In the genomic region with DNA sequence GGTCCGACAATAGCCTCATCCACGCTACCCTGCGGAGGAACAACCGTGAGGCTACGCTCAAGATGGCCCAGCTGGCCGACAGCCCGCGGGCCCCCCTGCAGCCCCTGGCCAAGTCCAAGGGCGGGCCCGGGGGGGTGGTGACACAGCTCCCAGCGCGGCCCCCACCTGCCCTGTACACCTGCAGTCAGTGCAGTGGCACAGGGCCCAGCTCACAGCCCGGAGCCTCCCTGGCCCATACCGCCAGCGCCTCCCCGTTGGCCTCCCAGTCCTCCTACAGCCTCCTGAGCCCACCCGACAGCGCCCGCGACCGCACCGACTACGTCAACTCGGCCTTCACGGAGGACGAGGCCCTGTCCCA, we compare ENCODE assay signal across 16 cellular contexts. TPM values are rescaled to one million over a fixed set of nuclear protein-coding genes. Genes with fewer than 3 reads are reported as not detected.
DNase-seq lines count a peak whose midpoint lies in the region; ATAC-seq, FAIRE-seq and TF ChIP-seq lines count a peak whose summit lies in the region.
"Had no signal": no experiment of that assay in that cellular context is flagged by ENCODE, and none has a peak within 500 bp of the region (broad histone marks: within the 10 kb centered on the region; RNA-seq: fewer than 3 reads in every experiment).

No MANE protein-coding gene starts in this region.

- H4K20me1 ChIP-seq in K562 (replicated peaks; ENCODE audit: control insufficient read depth, insufficient read depth, low read length): no peaks in the 10 kb centered on the region
- H4K20me1 ChIP-seq in HepG2 (ENCODE audit: insufficient read depth, low read length): no peaks in the 10 kb centered on the region

- H3K4me3 Mint-ChIP-seq in immature natural killer cell: no peak overlapping the region
- H3K4me3 Mint-ChIP-seq: B cell; CD4-positive, alpha-beta T cell had no signal

- no peak overlapping the region for H3K4me2 ChIP-seq in K562 (ENCODE audit: insufficient read depth, low read length)
- H3K4me2 ChIP-seq in HepG2 (ENCODE audit: low read depth, low read length): no peak overlapping the region
- H3K4me2 ChIP-seq in trophoblast cell (ENCODE audit: low read length): no peak overlapping the region

- H3K79me2 ChIP-seq in K562 (ENCODE audit: control insufficient read depth, insufficient read depth, low read length) (no peaks in the 10 kb centered on the region), HepG2 (ENCODE audit: insufficient read depth, low read length) (no peaks in the 10 kb centered on the region), trophoblast cell (ENCODE audit: control insufficient read depth, insufficient read depth, low read length, poor library complexity) (no peaks in the 10 kb centered on the region)

- TF ChIP-seq CTCF in K562 (IDR thresholded peaks at IDR 0.05 in 2 of 3, conservative IDR thresholded peaks at IDR 0.05 in 1 of 3; ENCODE audit: insufficient read depth in 2 of 3, low read depth in 1 of 3, low read length in 3 of 3) (no peak), HepG2 (CRISPR knock-in tag; IDR thresholded peaks at IDR 0.05) (no peak)

- H2AK5ac ChIP-seq in trophoblast cell (ENCODE audit: low read length): no peak overlapping the region

- no peak for ATAC-seq in K562
- ATAC-seq in HepG2: peak; percentile 8; the same call in 2 of the 3 replicates
- ATAC-seq: GM12878, HCT116 had no signal

- TF ChIP-seq RAD21 in K562 (CRISPR knock-in tag; conservative IDR thresholded peaks at IDR 0.05 in 1 of 2, IDR thresholded peaks at IDR 0.05 in 1 of 2): no peak
- no peak for TF ChIP-seq RAD21 in HepG2 (CRISPR knock-in tag; IDR thresholded peaks at IDR 0.05)

- H2BK120ac ChIP-seq in trophoblast cell (ENCODE audit: insufficient read depth, low read length, poor library complexity): no peak overlapping the region

- 93% methylated on average over 21 of the region's 26 CpGs for WGBS in K562 (ENCODE audit: insufficient coverage, low coverage, missing lambda C conversion rate)
- WGBS in HepG2 (ENCODE audit: low lambda C conversion rate): over 99% methylated on average over 13 of the region's 26 CpGs
- WGBS in trophoblast cell (ENCODE audit: extremely low coverage, insufficient coverage, insufficient read length): no CpG with 5 or more reads among the region's 26 CpGs

- peaks cover 25 to 47% (median 37%) of the 10 kb centered on the region in 3 donors for H3K36me3 Mint-ChIP-seq in immature natural killer cell

- H3K9me1 ChIP-seq in K562 (ENCODE audit: control insufficient read depth, insufficient read depth, low read length): no peaks in the 10 kb centered on the region

- DNase-seq in K562 (ENCODE audit: extremely low read depth in 1 of 4, low spot score in 3 of 4) (no peak), HepG2 (ENCODE audit: low spot score) (no peak), trophoblast cell (no peak), ureter (ENCODE audit: low spot score) (peak; percentile 40), LoVo (ENCODE audit: low spot score) (no peak), immature natural killer cell (no peak), head of caudate nucleus (no peak)
- DNase-seq: C1 segment of cervical spinal cord; CD4-positive, alpha-beta T cell; DMS79 had no signal

- no TSS peak for BruUV-seq in K562 (replicated peaks; lab: Mats Ljungman, UMichigan)
- no TSS peak for BruUV-seq in HepG2 (replicated peaks; lab: Mats Ljungman, UMichigan)

- no peak overlapping the region for H3K14ac ChIP-seq in trophoblast cell (ENCODE audit: low read length)

- H3K18ac ChIP-seq in trophoblast cell (ENCODE audit: low read length): no peak overlapping the region

- in situ Hi-C loops in K562 (cut with MboI) (no loop called here), HepG2 (cut with HindIII; ENCODE audit: extremely low pct_ligation_motif_present, low pct_unique_long_range_greater_than_20kb) (loop anchor here (25.0 kb wide), 1 partner anchor 290 kb away; no protein-coding TSS in a partner anchor)

- no peak overlapping the region for H3K27ac ChIP-seq in K562 (ENCODE audit: extremely low read depth, low read depth, low read length)
- H3K27ac ChIP-seq in HepG2 (ENCODE audit: extremely low read length, insufficient read depth, low read length): no peak overlapping the region
- no peak overlapping the region for H3K27ac ChIP-seq in trophoblast cell (ENCODE audit: low read depth, low read length)
- H3K27ac ChIP-seq: HL-60 had no signal

- H3K36me3 ChIP-seq in K562 (ENCODE audit: control insufficient read depth, insufficient read depth, low read length) (peaks cover 34% of the 10 kb centered on the region), HepG2 (replicated peaks in 1 of 2; ENCODE audit: control insufficient read depth in 1 of 2, insufficient read depth in 2 of 2, low read length in 2 of 2) (peaks cover 33 to 66% of the 10 kb centered on the region in 2 experiments), trophoblast cell (ENCODE audit: control insufficient read depth in 1 of 2, insufficient read depth in 2 of 2, low read length in 2 of 2) (peaks cover 48 to 62% of the 10 kb centered on the region in 2 experiments)

- H3K27ac Mint-ChIP-seq in immature natural killer cell: no peak overlapping the region
- H3K27ac Mint-ChIP-seq: B cell; CD4-positive, alpha-beta T cell had no signal

- peaks cover 2 to 4% of the 10 kb centered on the region in 2 donors for H3K4me1 Mint-ChIP-seq in immature natural killer cell

- POLR2A ChIA-PET in K562 (lab: Yijun Ruan, JAX) (no interaction called here), HepG2 (lab: Yijun Ruan, JAX) (no interaction called here)

- no peaks in the 10 kb centered on the region for H3K27me3 ChIP-seq in K562 (ENCODE audit: control insufficient read depth in 2 of 2, insufficient read depth in 2 of 2, low read length in 2 of 2)
- H3K27me3 ChIP-seq in HepG2 (ENCODE audit: control insufficient read depth in 1 of 2, insufficient read depth in 2 of 2, low read length in 2 of 2): no peaks in the 10 kb centered on the region
- no peaks in the 10 kb centered on the region for H3K27me3 ChIP-seq in trophoblast cell (ENCODE audit: insufficient read depth, low read length)

- H3K4me1 ChIP-seq in K562 (replicated peaks in 1 of 2; ENCODE audit: control insufficient read depth in 2 of 2, insufficient read depth in 2 of 2, low read length in 2 of 2) (peaks cover 0 to 4% of the 10 kb centered on the region in 2 experiments; a peak in 2 of 5 replicates), HepG2 (ENCODE audit: insufficient read depth, low read length) (no peaks in the 10 kb centered on the region), trophoblast cell (ENCODE audit: control insufficient read depth in 1 of 2, insufficient read depth in 2 of 2, low read length in 2 of 2) (no peaks in the 10 kb centered on the region)

- H3K79me1 ChIP-seq in trophoblast cell (ENCODE audit: low read length): no peaks in the 10 kb centered on the region

- H4K12ac ChIP-seq in trophoblast cell (ENCODE audit: low read depth, low read length): no peak overlapping the region

- H2BK5ac ChIP-seq in trophoblast cell (ENCODE audit: low read depth, low read length, poor library complexity): no peak overlapping the region

- TF ChIP-seq POLR2A in K562 (conservative IDR thresholded peaks at IDR 0.05) (no peak), HepG2 (IDR thresholded peaks at IDR 0.05; ENCODE audit: insufficient read depth in 1 of 2, low read depth in 2 of 2, low read length in 2 of 2) (no peak)

- TF ChIP-seq EP300 in K562 (IDR thresholded peaks at IDR 0.05; ENCODE audit: low read length) (no peak), HepG2 (IDR thresholded peaks at IDR 0.05; ENCODE audit: low read depth in 2 of 2, low read length in 2 of 2) (no peak), HepG2 (CRISPR knock-in tag; IDR thresholded peaks at IDR 0.05; ENCODE audit: borderline replicate concordance) (no peak)

- H4K8ac ChIP-seq in trophoblast cell (ENCODE audit: low read depth, low read length): no peak overlapping the region

- H3K9me3 ChIP-seq in K562 (replicated peaks; ENCODE audit: control insufficient read depth, insufficient read depth, low read depth, low read length) (no peaks in the 10 kb centered on the region), HepG2 (ENCODE audit: low read length) (no peaks in the 10 kb centered on the region), trophoblast cell (ENCODE audit: insufficient read depth, low read depth, low read length) (no peaks in the 10 kb centered on the region)

- H3K9me3 Mint-ChIP-seq in immature natural killer cell: no peaks in the 10 kb centered on the region
- H3K9me3 Mint-ChIP-seq: CD4-positive, alpha-beta T cell had no signal

- FAIRE-seq in K562 (lab: Jason Lieb, UNC): no peak
- no peak for FAIRE-seq in HepG2 (lab: Jason Lieb, UNC)
- FAIRE-seq: A204.1, GM12878, GM18507 had no signal

- no peak overlapping the region for H4K91ac ChIP-seq in trophoblast cell (ENCODE audit: low read depth, low read length)

- H2AFZ ChIP-seq in K562 (ENCODE audit: low read depth, low read length): no peak overlapping the region
- H2AFZ ChIP-seq in HepG2 (ENCODE audit: low read length): no peak overlapping the region
- H2AFZ ChIP-seq in trophoblast cell (ENCODE audit: insufficient read depth, low read length, poor library complexity): no peak overlapping the region

- peaks cover 0 to 2% (median 2%) of the 10 kb centered on the region in 3 donors for H3K27me3 Mint-ChIP-seq in immature natural killer cell (ENCODE audit: low read depth in 3 of 3)
- H3K27me3 Mint-ChIP-seq: B cell; CD4-positive, alpha-beta T cell had no signal

- H3K4ac ChIP-seq in trophoblast cell (ENCODE audit: low read depth, low read length): no peak overlapping the region

- CTCF ChIA-PET in K562 (lab: Yijun Ruan, JAX; ENCODE audit: low intra/inter-chr PET ratio) (no interaction called here), HepG2 (lab: Yijun Ruan, JAX; ENCODE audit: low intra/inter-chr PET ratio, low total read pairs) (no interaction called here)

- no peak overlapping the region for H3K23ac ChIP-seq in trophoblast cell (ENCODE audit: low read length)

- H3K4me3 ChIP-seq in K562 (no peak overlapping the region), HepG2 (replicated peaks in 1 of 3; ENCODE audit: insufficient read depth in 1 of 3, low read depth in 2 of 3, low read length in 3 of 3) (no peak overlapping the region), trophoblast cell (ENCODE audit: low read depth, low read length) (peak overlapping the region; percentile 16)
- H3K4me3 ChIP-seq: GM12878 had no signal

- H3K9ac ChIP-seq in K562 (ENCODE audit: insufficient read depth in 1 of 2, low read depth in 2 of 2, low read length in 2 of 2) (no peak overlapping the region), HepG2 (ENCODE audit: insufficient read depth, low read depth, low read length) (no peak overlapping the region), trophoblast cell (ENCODE audit: low read length) (no peak overlapping the region)

- intact Hi-C loops in K562 (cut with micrococcal nuclease): no loop called here
- intact Hi-C loops in HepG2 (cut with micrococcal nuclease; ENCODE audit: unreplicated experiment): no loop called here
- intact Hi-C loops in head of caudate nucleus (cut with DNase I): no loop called here

- H2BK12ac ChIP-seq in trophoblast cell (ENCODE audit: low read length): no peak overlapping the region

RNA-seq across cellular contexts. Expression of gene TMEM181, which starts 57.3 kb away (rescaled TPM):
- total RNA-seq in K562 (2011; cell fraction: chromatin; rRNA removed; ENCODE audit: low replicate concordance): 36.6 and 77.1 TPM in 2 replicates
- total RNA-seq in K562 (2011; cell fraction: nucleolus; rRNA removed): 21.0 and 25.4 TPM in 2 replicates
- total RNA-seq in K562 (2011; cell fraction: nucleoplasm; rRNA removed): 41.9 and 56.9 TPM in 2 replicates
- total RNA-seq in K562 (2014; rRNA removed) (10.9 and 14.8 TPM in 2 replicates), K562 (2014; rRNA removed; fragmentation: Illumina TruSeq; extraction: Trizol) (26.0 and 27.2 TPM in 2 replicates), K562 (2015; rRNA removed; fragmentation: Illumina TruSeq; extraction: Trizol) (23.0 and 24.3 TPM in 2 replicates), K562 (2021) (17.3 and 19.2 TPM in 2 replicates), HepG2 (2016; rRNA removed; fragmentation: Illumina TruSeq; extraction: Trizol) (42.1 and 59.1 TPM in 2 replicates), ureter (38.3 TPM)
- polyA plus RNA-seq in K562 (2011; rRNA removed) (23.6 and 26.0 TPM in 2 replicates), K562 (2014; fragmentation: Illumina TruSeq; extraction: Trizol) (19.0 and 22.6 TPM in 2 replicates), K562 (2014; fragmentation: Nextera tagmentation; extraction: Ambion mirVana) (1 to 10 TPM; 5.6 to 7.6 TPM), K562 (2014; rRNA removed) (19.9 and 22.0 TPM in 2 replicates), HepG2 (2011; rRNA removed) (105 and 108 TPM in 2 replicates), immature natural killer cell (10 to 100 TPM in 2 of 3 donors, 1 to 10 TPM in 1; 4.3 to 14.8 (median 10.1) TPM)
- polyA plus RNA-seq in K562 (2011; cell fraction: cytosol; rRNA removed): 8.5 and 15.4 TPM in 2 replicates
- 19.9 and 23.7 TPM in 2 replicates for polyA plus RNA-seq in K562 (2011; cell fraction: nucleus; rRNA removed)
- 14.1 and 17.3 TPM in 2 replicates for polyA plus RNA-seq in K562 (2012)
- polyA minus RNA-seq in K562 (2011; rRNA and poly(A)+ RNA removed): 30.4 and 31.4 TPM in 2 replicates
- 15.7 TPM in 2 replicates for polyA minus RNA-seq in K562 (2011; cell fraction: cytosol; rRNA and poly(A)+ RNA removed)
- 9.8 and 14.0 TPM in 2 replicates for polyA minus RNA-seq in K562 (2011; cell fraction: nucleus; rRNA and poly(A)+ RNA removed)
- 32.4 and 35.6 TPM in 2 replicates for total RNA-seq in HepG2 (2016; cell fraction: cytosol; rRNA removed; fragmentation: Illumina TruSeq; extraction: Trizol; ENCODE audit: low read depth)
- total RNA-seq in HepG2 (2016; cell fraction: insoluble cytoplasmic fraction; rRNA removed; fragmentation: Illumina TruSeq; extraction: Trizol): 41.0 and 60.9 TPM in 2 replicates
- total RNA-seq in HepG2 (2016; cell fraction: membrane; rRNA removed; fragmentation: Illumina TruSeq; extraction: Trizol): 29.2 and 32.9 TPM in 2 replicates
- 66.4 and 75.5 TPM in 2 replicates for total RNA-seq in HepG2 (2016; cell fraction: nucleus; rRNA removed; fragmentation: Illumina TruSeq; extraction: Trizol)
- 53.2 and 89.4 TPM in 2 replicates for polyA plus RNA-seq in HepG2 (2011; cell fraction: cytosol; rRNA removed)
- 65.7 and 85.9 TPM in 2 replicates for polyA plus RNA-seq in HepG2 (2011; cell fraction: nucleus; rRNA removed)
- 99.1 and 106 TPM in 2 replicates for polyA plus RNA-seq in HepG2 (2012)
- polyA plus RNA-seq in HepG2 (2016; cell fraction: cytosol; fragmentation: Illumina TruSeq; extraction: Trizol; ENCODE audit: low read depth): 2.2 and 2.6 TPM in 2 replicates
- 31.8 and 32.9 TPM in 2 replicates for polyA plus RNA-seq in HepG2 (2016; cell fraction: insoluble cytoplasmic fraction; fragmentation: Illumina TruSeq; extraction: Trizol; ENCODE audit: low read depth)
- 8.5 and 9.3 TPM in 2 replicates for polyA plus RNA-seq in HepG2 (2016; cell fraction: membrane; fragmentation: Illumina TruSeq; extraction: Trizol; ENCODE audit: low read depth)
- polyA plus RNA-seq in HepG2 (2016; cell fraction: nucleus; fragmentation: Illumina TruSeq; extraction: Trizol; ENCODE audit: insufficient read depth, low read depth): 140 and 144 TPM in 2 replicates
- 13.5 and 115 TPM in 2 replicates for polyA minus RNA-seq in HepG2 (2011; rRNA and poly(A)+ RNA removed; ENCODE audit: low replicate concordance)
- 82.7 and 108 TPM in 2 replicates for polyA minus RNA-seq in HepG2 (2011; cell fraction: cytosol; rRNA and poly(A)+ RNA removed)
- polyA minus RNA-seq in HepG2 (2011; cell fraction: nucleus; rRNA and poly(A)+ RNA removed): 78.4 and 93.9 TPM in 2 replicates
- polyA plus RNA-seq in trophoblast cell (2013): 10.2 and 10.4 TPM in 2 replicates

Comparison
In these comparisons a context has a peak if more than half of its experiments do, and no peak if none do; other contexts are left out.
1. Of the 241 proteins assayed by ChIP-seq in both HepG2 and K562: peak only in HepG2: none; only in K562: POLR2G and ZBTB33; in both: none; in neither: 239.